Comparison of ENCODE assay signal across 17 cellular contexts in the genomic region with DNA sequence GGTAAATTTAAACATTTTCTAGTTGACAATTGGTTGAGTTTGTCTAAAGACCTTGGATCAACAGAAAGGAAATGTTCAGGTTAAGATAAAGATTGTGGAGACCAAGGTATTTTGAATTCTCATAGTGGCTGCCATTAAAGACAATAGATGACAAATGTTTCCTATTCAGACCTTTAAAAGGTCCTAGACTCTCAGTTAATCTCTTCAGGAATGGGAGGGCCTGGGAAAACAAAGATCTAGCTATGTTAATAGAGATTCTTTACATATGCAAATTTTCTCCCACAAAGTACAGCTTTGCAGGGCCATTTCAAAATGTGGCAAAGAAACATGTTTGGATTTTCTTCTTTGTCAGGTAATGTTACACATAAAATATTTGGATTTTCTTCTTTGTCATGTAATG.
DNase-seq lines count a peak whose midpoint lies in the region; ATAC-seq and TF ChIP-seq lines count a peak whose summit lies in the region.
"Had no signal": no experiment of that assay in that cellular context is flagged by ENCODE, and none has a peak within 500 bp of the region (broad histone marks: within the 10 kb centered on the region; RNA-seq: fewer than 3 reads in every experiment).

No MANE protein-coding gene starts in this region.

- no peak overlapping the region for H3K14ac ChIP-seq in H9 (ENCODE audit: insufficient read depth, low read length)

- H3K56ac ChIP-seq in H9 (ENCODE audit: insufficient read length, low read depth, low read length), result no peak overlapping the region

- H3K9me3 ChIP-seq in H9 (ENCODE audit: control insufficient read depth, low read depth, low read length) (no peaks in the 10 kb centered on the region), endodermal cell (ENCODE audit: control insufficient read depth, low read length) (peaks cover 41% of the 10 kb centered on the region), iPS-18a (ENCODE audit: control insufficient read depth, low read depth, low read length) (no peaks in the 10 kb centered on the region), sigmoid colon (no peaks in the 10 kb centered on the region)
- H3K9me3 ChIP-seq: BLaER1 treated with 17β-estradiol and CSF1 and Interleukin-3, amounts not matched to agents 10 nM and 100 nM had no signal

- TF ChIP-seq EP300 in sigmoid colon (IDR thresholded peaks at IDR 0.05), result no peak

- H3K79me1 ChIP-seq in H9 (ENCODE audit: insufficient read depth, low read depth, low read length, poor library complexity, severe bottlenecking), result no peaks in the 10 kb centered on the region

- H4K20me1 ChIP-seq in H9 (ENCODE audit: control insufficient read depth, insufficient read depth, insufficient read length), result no peaks in the 10 kb centered on the region
- H4K20me1 ChIP-seq: BLaER1 treated with 17β-estradiol and CSF1 and Interleukin-3, amounts not matched to agents 10 nM and 100 nM had no signal

- no peaks in the 10 kb centered on the region for H3K27me3 Mint-ChIP-seq in H9 (ENCODE audit: low read depth)
- H3K27me3 Mint-ChIP-seq in endodermal cell (ENCODE audit: insufficient read depth), result no peaks in the 10 kb centered on the region
- H3K27me3 Mint-ChIP-seq: IgD-negative memory B cell had no signal

- H3K4me3 Mint-ChIP-seq in H9 (no peak overlapping the region; a peak in 1 of 5 replicates), endodermal cell (no peak overlapping the region)
- H3K4me3 Mint-ChIP-seq: CD4-positive, CD25-positive, alpha-beta regulatory T cell; HFFc6; IgD-negative memory B cell had no signal

- H2BK20ac ChIP-seq in H9 (ENCODE audit: low read depth, low read length, poor library complexity, severe bottlenecking), result no peak overlapping the region

- H3K4ac ChIP-seq in H9 (ENCODE audit: low read depth, low read length), result no peak overlapping the region

- no peak overlapping the region for H3T11ph ChIP-seq in H9 (ENCODE audit: low read length)

- no peak for ATAC-seq in GM21576 (IDR thresholded peaks at IDR 0.05; ENCODE audit: unreplicated experiment)

- TF ChIP-seq CTCF in H9 (conservative IDR thresholded peaks at IDR 0.05) (no peak), endodermal cell (conservative IDR thresholded peaks at IDR 0.05) (no peak), sigmoid colon (IDR thresholded peaks at IDR 0.05) (no peak)

- H3K9ac ChIP-seq in H9 (ENCODE audit: extremely low read depth, insufficient read length, low read length), result no peak overlapping the region
- H3K9ac ChIP-seq in endodermal cell (ENCODE audit: extremely low read depth, low read length, poor library complexity, severe bottlenecking), result no peak overlapping the region
- H3K9ac ChIP-seq in iPS-18a (ENCODE audit: low read length), result no peak overlapping the region
- H3K9ac ChIP-seq: BLaER1 treated with 17β-estradiol and CSF1 and Interleukin-3, amounts not matched to agents 10 nM and 100 nM; GM23248 had no signal

- no peaks in the 10 kb centered on the region; the same call in 1 of the 2 replicates for H3K4me1 ChIP-seq in H9 (ENCODE audit: insufficient read depth, low read length)
- no peaks in the 10 kb centered on the region for H3K4me1 ChIP-seq in endodermal cell (ENCODE audit: control insufficient read depth, insufficient read depth, low read length)
- peaks cover 12% of the 10 kb centered on the region for H3K4me1 ChIP-seq in iPS-18a (ENCODE audit: control insufficient read depth, low read depth, low read length)
- H3K4me1 ChIP-seq in sigmoid colon, result no peaks in the 10 kb centered on the region
- H3K4me1 ChIP-seq: BLaER1 treated with 17β-estradiol and CSF1 and Interleukin-3, amounts not matched to agents 10 nM and 100 nM had no signal

- H3K23ac ChIP-seq in H9 (ENCODE audit: insufficient read length, low read depth, low read length), result no peak overlapping the region

- no peak overlapping the region for H2AK5ac ChIP-seq in H9 (ENCODE audit: insufficient read length, low read length)

- no peak overlapping the region for H3K18ac ChIP-seq in H9 (ENCODE audit: insufficient read length, low read depth, low read length)

- H3K36me3 ChIP-seq in endodermal cell (ENCODE audit: control insufficient read depth, insufficient read depth, low read length) (no peaks in the 10 kb centered on the region), iPS-18a (ENCODE audit: control insufficient read depth, low read depth, low read length) (no peaks in the 10 kb centered on the region), sigmoid colon (no peaks in the 10 kb centered on the region)
- H3K36me3 ChIP-seq: BLaER1 treated with 17β-estradiol and CSF1 and Interleukin-3, amounts not matched to agents 10 nM and 100 nM had no signal

- H3K9me3 Mint-ChIP-seq in H9 (peaks cover 38 to 41% of the 10 kb centered on the region in 2 experiments), endodermal cell (peaks cover 37% of the 10 kb centered on the region)
- H3K9me3 Mint-ChIP-seq: HFFc6, IgD-negative memory B cell had no signal

- H3K4me1 Mint-ChIP-seq in H9, result peaks cover 19 to 26% of the 10 kb centered on the region in 2 experiments
- H3K4me1 Mint-ChIP-seq in endodermal cell, result peaks cover 3% of the 10 kb centered on the region
- H3K4me1 Mint-ChIP-seq: CD4-positive, CD25-positive, alpha-beta regulatory T cell had no signal

- no peak overlapping the region for H2BK120ac ChIP-seq in H9 (ENCODE audit: low read depth, low read length, poor library complexity, severe bottlenecking)

- H4K91ac ChIP-seq in H9 (ENCODE audit: insufficient read length, low read depth, low read length), result no peak overlapping the region

- H3K27me3 ChIP-seq in H9 (ENCODE audit: insufficient read depth, low read length) (no peaks in the 10 kb centered on the region), endodermal cell (ENCODE audit: control insufficient read depth, insufficient read depth, low read length, poor library complexity, severe bottlenecking) (no peaks in the 10 kb centered on the region), iPS-18a (ENCODE audit: control insufficient read depth, insufficient read depth, low read length) (no peaks in the 10 kb centered on the region), sigmoid colon (no peaks in the 10 kb centered on the region)
- H3K27me3 ChIP-seq: BLaER1 treated with 17β-estradiol and CSF1 and Interleukin-3, amounts not matched to agents 10 nM and 100 nM had no signal

- H3K4me3 ChIP-seq in endodermal cell (ENCODE audit: low read length) (peak overlapping the region; percentile 19), iPS-18a (ENCODE audit: low read length) (no peak overlapping the region), sigmoid colon (no peak overlapping the region)
- H3K4me3 ChIP-seq: BLaER1 treated with 17β-estradiol and CSF1 and Interleukin-3, amounts not matched to agents 10 nM and 100 nM; GM23248 had no signal

- H2BK5ac ChIP-seq in H9 (ENCODE audit: insufficient read length, low read length), result no peak overlapping the region

- H2AFZ ChIP-seq in H9 (ENCODE audit: low read length), result no peak overlapping the region
- H2AFZ ChIP-seq: GM23248 had no signal

- H4K8ac ChIP-seq in H9 (replicated peaks; ENCODE audit: insufficient read length, low read depth, low read length), result no peak overlapping the region

- H3K27ac Mint-ChIP-seq in H9 (peak overlapping the region; percentile 96 to 97 (median 96)), endodermal cell (peak overlapping the region; percentile 49)
- H3K27ac Mint-ChIP-seq: CD4-positive, CD25-positive, alpha-beta regulatory T cell; HFFc6; IgD-negative memory B cell had no signal

- H3K27ac ChIP-seq in H9 (ENCODE audit: insufficient read length, low read depth, low read length) (no peak overlapping the region), endodermal cell (ENCODE audit: low read depth, low read length) (no peak overlapping the region), iPS-18a (ENCODE audit: low read length) (peak overlapping the region; percentile 54), sigmoid colon (no peak overlapping the region)
- H3K27ac ChIP-seq: BLaER1 treated with 17β-estradiol and CSF1 and Interleukin-3, amounts not matched to agents 10 nM and 100 nM; GM23248; HL-60 had no signal

- H4K5ac ChIP-seq in H9 (ENCODE audit: insufficient read length, low read depth, low read length), result no peak overlapping the region

- intact Hi-C loops in sigmoid colon (cut with DNase I), result no loop called here

- no peaks in the 10 kb centered on the region for H3K23me2 ChIP-seq in H9 (ENCODE audit: insufficient read length, low read depth, low read length, poor library complexity, severe bottlenecking)

- H2BK15ac ChIP-seq in H9 (ENCODE audit: low read depth, low read length), result no peak overlapping the region

- no peaks in the 10 kb centered on the region for H3K79me2 ChIP-seq in H9 (ENCODE audit: insufficient read depth, low read length)

- TF ChIP-seq POLR2A in sigmoid colon (IDR thresholded peaks at IDR 0.05), result no peak

- DNase-seq in H9, result no peak
- DNase-seq in NCI-H526 treated with DMSO at 0.1 percent for 48 hours (lab: John Stamatoyannopoulos, UW), result peak; percentile 20
- no peak for DNase-seq in endodermal cell
- no peak for DNase-seq in SIG-M5 (lab: John Stamatoyannopoulos, UW)
- DNase-seq in activated CD4-positive, alpha-beta T cell treated with anti-CD3 and anti-CD28 coated beads for 4 hours, result no peak
- DNase-seq in sigmoid colon, result no peak
- DNase-seq: 8988T; CD4-positive, CD25-positive, alpha-beta regulatory T cell; DMS 273 treated with DMSO at 0.1 percent for 48 hours; GM23248; HCEC 1CT; HFFc6 had no signal

- peaks cover 23 to 52% (median 30%) of the 10 kb centered on the region in 3 experiments for H3K36me3 Mint-ChIP-seq in H9 (ENCODE audit: insufficient read depth in 1 of 3, low read depth in 3 of 3)
- no peaks in the 10 kb centered on the region for H3K36me3 Mint-ChIP-seq in endodermal cell (ENCODE audit: low read depth)
- H3K36me3 Mint-ChIP-seq: CD4-positive, CD25-positive, alpha-beta regulatory T cell; IgD-negative memory B cell had no signal

- H3K4me2 ChIP-seq in H9 (ENCODE audit: insufficient read depth, insufficient read length, low read length), result no peak overlapping the region
- H3K4me2 ChIP-seq: BLaER1 treated with 17β-estradiol and CSF1 and Interleukin-3, amounts not matched to agents 10 nM and 100 nM had no signal

- H2BK12ac ChIP-seq in H9 (ENCODE audit: insufficient read length, low read depth, low read length), result no peak overlapping the region
